Comparison of ENCODE assay signal across 23 cellular contexts in the genomic region with DNA sequence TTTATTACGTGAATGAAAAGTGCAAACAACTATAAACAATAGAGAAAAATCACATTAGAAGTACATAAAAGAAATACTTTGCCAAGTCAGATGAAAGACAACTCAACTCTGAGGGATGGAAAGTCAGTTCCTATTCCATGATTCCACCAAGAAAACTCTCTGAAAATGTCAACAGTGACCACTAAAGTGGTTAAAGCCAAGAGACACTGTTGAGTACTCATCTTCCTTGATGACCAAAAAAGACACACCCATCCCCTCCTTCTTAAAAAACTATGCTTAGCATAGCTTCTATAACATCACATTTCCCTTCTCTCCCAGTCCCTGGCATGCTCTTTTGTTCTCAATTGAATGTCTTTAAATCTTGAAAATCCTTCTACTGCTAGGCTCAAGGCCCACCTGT.
A peak's percentile ranks its signal among the peaks of the same experiment; 100 is the strongest.
DNase-seq lines count a peak whose midpoint lies in the region; ATAC-seq and TF ChIP-seq lines count a peak whose summit lies in the region.
"Had no signal": no experiment of that assay in that cellular context is flagged by ENCODE, and none has a peak within 500 bp of the region (broad histone marks: within the 10 kb centered on the region; RNA-seq: fewer than 3 reads in every experiment).

No MANE protein-coding gene starts in this region.

- POLR2A ChIA-PET in IMR-90 (lab: Charles Lee; ENCODE audit: unreplicated experiment) = no interaction called here

- in situ Hi-C loops in IMR-90 (cut with MboI; ENCODE audit: low sequenced_read_pairs) = no loop called here

- H3K36me3 ChIP-seq in IMR-90 (ENCODE audit: control insufficient read depth, insufficient read depth, low read length) (no peaks in the 10 kb centered on the region), ovary (no peaks in the 10 kb centered on the region), SJCRH30 (no peaks in the 10 kb centered on the region)
- H3K36me3 ChIP-seq: Peyer's patch had no signal

- H4K91ac ChIP-seq in IMR-90 (ENCODE audit: insufficient read depth, low read depth, low read length) = no peak overlapping the region

- peaks cover 7% of the 10 kb centered on the region for H3K9me1 ChIP-seq in IMR-90 (ENCODE audit: insufficient read depth, low read length)

- no peak overlapping the region for H3K56ac ChIP-seq in IMR-90 (ENCODE audit: extremely low read depth, insufficient read depth, low read length)

- H4K8ac ChIP-seq in IMR-90 (ENCODE audit: low read depth in 2 of 2, low read length in 2 of 2) = no peak overlapping the region

- H3K4me3 ChIP-seq in IMR-90 (ENCODE audit: insufficient read depth, low read depth, low read length) = no peak overlapping the region
- H3K4me3 ChIP-seq in fibroblast of mammary gland (ENCODE audit: control insufficient read depth, low read depth, low read length) = no peak overlapping the region
- no peak overlapping the region for H3K4me3 ChIP-seq in ovary
- H3K4me3 ChIP-seq in SJCRH30 = no peak overlapping the region
- H3K4me3 ChIP-seq: A549, Peyer's patch, SK-N-MC had no signal

- H3K4me1 ChIP-seq in IMR-90 (ENCODE audit: control insufficient read depth, insufficient read depth, low read length) (peaks cover 4% of the 10 kb centered on the region), ovary (ENCODE audit: insufficient read depth) (peaks cover 4% of the 10 kb centered on the region), SJCRH30 (no peaks in the 10 kb centered on the region)
- H3K4me1 ChIP-seq: A549, Peyer's patch had no signal

- no peak overlapping the region; the same call in 1 of the 2 replicates for H3K4me2 ChIP-seq in IMR-90 (ENCODE audit: low read depth, low read length)
- H3K4me2 ChIP-seq: A549 had no signal

- H3K23ac ChIP-seq in IMR-90 (ENCODE audit: low read depth, low read length) = no peak overlapping the region

- H2AFZ ChIP-seq in IMR-90 (replicated peaks; ENCODE audit: low read length, poor library complexity) = no peak overlapping the region

- peaks cover 40 to 74% of the 10 kb centered on the region in 2 experiments for H3K79me1 ChIP-seq in IMR-90 (ENCODE audit: low read depth in 1 of 2, low read length in 2 of 2)

- no peak overlapping the region for H3K4ac ChIP-seq in IMR-90 (ENCODE audit: low read depth, low read length)

- no peak for TF ChIP-seq EP300 in ovary (IDR thresholded peaks at IDR 0.05)

- H2BK120ac ChIP-seq in IMR-90 (ENCODE audit: low read depth, low read length) = no peak overlapping the region

- H3K27me3 ChIP-seq in IMR-90 (ENCODE audit: control insufficient read depth, insufficient read depth, low read length) (no peaks in the 10 kb centered on the region), ovary (no peaks in the 10 kb centered on the region), SJCRH30 (no peaks in the 10 kb centered on the region)
- H3K27me3 ChIP-seq: Peyer's patch had no signal

- ATAC-seq in IMR-90 (ENCODE audit: low read depth) = no peak
- ATAC-seq: A549 had no signal

- H2AK9ac ChIP-seq in IMR-90 (replicated peaks; ENCODE audit: low read depth, low read length, poor library complexity) = no peak overlapping the region

- H4K20me1 ChIP-seq in IMR-90 (ENCODE audit: insufficient read depth, low read length) = no peaks in the 10 kb centered on the region

- intact Hi-C loops in IMR-90 (cut with micrococcal nuclease) = no loop called here
- intact Hi-C loops in ovary (cut with DNase I) = loop anchor here in 2 of 4 donors (10.0 kb wide), 1 partner anchor 157 kb away; the partner anchor contains the start of gene TCF4 (in 2 of the 2)

- DNase-seq in EH (ENCODE audit: low read depth) (peak; percentile 65), IMR-90 (no peak), fibroblast of mammary gland (ENCODE audit: low read depth) (peak; percentile 49), ovary (no peak), SJCRH30 (no peak), activated gamma-delta T cell (lab: John Stamatoyannopoulos, UW) (no peak)
- DNase-seq in stimulated activated CD4-positive, alpha-beta T cell treated with anti-CD3 and anti-CD28 coated beads, Interleukin-4, amount 100 ng/mL, for 1 hour = no peak
- DNase-seq: Calu3, DND-41, Kasumi-1, NCI-H1092 treated with DMSO at 0.1 percent for 48 hours, NCI-H1436, NCI-H187, NCI-H2081 treated with DMSO at 0.1 percent for 48 hours, NCI-H2171, NCI-H226, NCI-H510A, NCI-H69, OCI-M1, Peyer's patch, SHP77 treated with DMSO at 0.1 percent for 48 hours had no signal

- no peak for TF ChIP-seq RAD21 in IMR-90 (IDR thresholded peaks at IDR 0.05; ENCODE audit: low read length)

- dilution Hi-C loops in IMR-90 (cut with HindIII; ENCODE audit: low sequenced_read_pairs, unreplicated experiment) = no loop called here

- H4K5ac ChIP-seq in IMR-90 (ENCODE audit: low read depth, low read length) = no peak overlapping the region

- H3K27ac ChIP-seq in IMR-90 (ENCODE audit: insufficient read depth, low read length) = no peak overlapping the region
- H3K27ac ChIP-seq in ovary = no peak overlapping the region
- no peak overlapping the region for H3K27ac ChIP-seq in SJCRH30
- H3K27ac ChIP-seq: A549, Peyer's patch, SK-N-MC had no signal

- 0 out of 2 replicates have a peak overlapping the region, but pooled peaks have one; percentile 17 for H3K14ac ChIP-seq in IMR-90 (replicated peaks; ENCODE audit: low read depth, low read length)

- no CpG with 5 or more reads among the region's 1 CpG for whole genome bisulfite sequencing in IMR-90 (ENCODE audit: extremely low coverage in 2 of 2, insufficient read length in 1 of 2), 2 experiments
- WGBS in ovary, 3 donors = 81 to 89% (median 88%) methylated on average over 1 of the region's 1 CpG

- no peak overlapping the region for H2BK20ac ChIP-seq in IMR-90 (ENCODE audit: low read depth, low read length)

- H3K9me3 ChIP-seq in IMR-90 (ENCODE audit: control insufficient read depth, insufficient read depth, low read length) (no peaks in the 10 kb centered on the region), ovary (no peaks in the 10 kb centered on the region), SJCRH30 (replicated peaks) (no peaks in the 10 kb centered on the region)
- H3K9me3 ChIP-seq: A549, Peyer's patch had no signal

- H2AK5ac ChIP-seq in IMR-90 (ENCODE audit: low read depth, low read length) = no peak overlapping the region

- H2BK15ac ChIP-seq in IMR-90 (ENCODE audit: low read depth, low read length) = no peak overlapping the region

- H2BK5ac ChIP-seq in IMR-90 (ENCODE audit: low read depth, low read length, poor library complexity, severe bottlenecking) = no peak overlapping the region

- TF ChIP-seq CTCF in IMR-90 (conservative IDR thresholded peaks at IDR 0.05; ENCODE audit: low read depth, low read length) (no peak), fibroblast of mammary gland (conservative IDR thresholded peaks at IDR 0.05; ENCODE audit: control insufficient read depth, insufficient read depth, low read depth, low read length) (no peak), ovary (IDR thresholded peaks at IDR 0.05) (no peak)

- no peak overlapping the region for H3K18ac ChIP-seq in IMR-90 (ENCODE audit: low read depth, low read length)

- no TSS peak for BruUV-seq in IMR-90 (replicated peaks; lab: Mats Ljungman, UMichigan)

- H3K9ac ChIP-seq in IMR-90 (ENCODE audit: low read depth, low read length) = no peak overlapping the region

- TF ChIP-seq POLR2A in IMR-90 (IDR thresholded peaks at IDR 0.05; ENCODE audit: low read depth, low read length) (no peak), ovary (IDR thresholded peaks at IDR 0.05) (no peak)

- CTCF ChIA-PET in IMR-90 (lab: Yijun Ruan, JAX) = interaction anchor here (0.6 kb wide), 1 partner anchor 51 kb away, joined by 3 read pairs; no protein-coding TSS in a partner anchor

TF ChIP-seq in IMR-90, 13 proteins besides CTCF, POLR2A, EP300 and RAD21:
- TF ChIP-seq RCOR1 (IDR thresholded peaks at IDR 0.05; ENCODE audit: insufficient replicate concordance, low read length) = no peak
- no peak for TF ChIP-seq MAFK (IDR thresholded peaks at IDR 0.05; ENCODE audit: low read depth, low read length)
- TF ChIP-seq MAZ (IDR thresholded peaks at IDR 0.05; ENCODE audit: borderline replicate concordance, low read depth, low read length) = no peak
- TF ChIP-seq, protein P1, sequence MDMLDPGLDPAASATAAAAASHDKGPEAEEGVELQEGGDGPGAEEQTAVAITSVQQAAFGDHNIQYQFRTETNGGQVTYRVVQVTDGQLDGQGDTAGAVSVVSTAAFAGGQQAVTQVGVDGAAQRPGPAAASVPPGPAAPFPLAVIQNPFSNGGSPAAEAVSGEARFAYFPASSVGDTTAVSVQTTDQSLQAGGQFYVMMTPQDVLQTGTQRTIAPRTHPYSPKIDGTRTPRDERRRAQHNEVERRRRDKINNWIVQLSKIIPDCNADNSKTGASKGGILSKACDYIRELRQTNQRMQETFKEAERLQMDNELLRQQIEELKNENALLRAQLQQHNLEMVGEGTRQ (IDR thresholded peaks at IDR 0.05; ENCODE audit: low read depth, low read length) = no peak
- TF ChIP-seq FOS (IDR thresholded peaks at IDR 0.05; ENCODE audit: low read depth, low read length) = no peak
- no peak for TF ChIP-seq RFX5 (IDR thresholded peaks at IDR 0.05; ENCODE audit: low read depth, low read length)
- TF ChIP-seq CEBPB (IDR thresholded peaks at IDR 0.05; ENCODE audit: low read depth, low read length) = no peak
- no peak for TF ChIP-seq BHLHE40 (IDR thresholded peaks at IDR 0.05; ENCODE audit: low read depth, low read length)
TF ChIP-seq in IMR-90: peak in this region for 0.

Comparison
In these comparisons a context has a peak if more than half of its experiments do, and no peak if none do; other contexts are left out.
1. DNase-seq: peak in EH (single experiment) and fibroblast of mammary gland (single experiment); none in IMR-90 (single experiment), ovary (0 of 5), stimulated activated CD4-positive, alpha-beta T cell treated with anti-CD3 and anti-CD28 coated beads, Interleukin-4, amount 100 ng/mL, for 1 hour (single experiment), SJCRH30 (0 of 2) and activated gamma-delta T cell (single experiment).